In genomic region chr17:35849469-35850348, GRCh38 we compare ENCODE assay signal across 8 cellular contexts. TPM values are rescaled to one million over a fixed set of nuclear protein-coding genes. Genes with fewer than 3 reads are reported as not detected.
DNase-seq lines count a peak whose midpoint lies in the region; ATAC-seq and TF ChIP-seq lines count a peak whose summit lies in the region.

No MANE protein-coding gene starts in this region.

- H3K27me3 ChIP-seq in Peyer's patch (no peaks in the 10 kb centered on the region), psoas muscle (ENCODE audit: insufficient read depth in 3 of 3, low read length in 2 of 3) (no peaks in the 10 kb centered on the region)

- no peak overlapping the region for H3K27ac ChIP-seq in Peyer's patch
- no peak overlapping the region for H3K27ac ChIP-seq in psoas muscle

- no peak for TF ChIP-seq POLR2A in Peyer's patch (IDR thresholded peaks at IDR 0.05)

- intact Hi-C loops in psoas muscle (cut with DNase I) (no loop called here), posterior vena cava (cut with DNase I) (no loop called here)

- ATAC-seq in psoas muscle, result peak; percentile 46 to 65 (median 63)

- H3K4me1 ChIP-seq in Peyer's patch, result no peaks in the 10 kb centered on the region
- H3K4me1 ChIP-seq in psoas muscle, result no peaks in the 10 kb centered on the region

- H3K4me3 ChIP-seq in Jurkat, Clone E6-1 (ENCODE audit: low read length), result no peak overlapping the region
- H3K4me3 ChIP-seq in Peyer's patch (no peak overlapping the region), psoas muscle (no peak overlapping the region)

- TF ChIP-seq CTCF in Peyer's patch (IDR thresholded peaks at IDR 0.05) (peak; percentile 26 to 79 (median 76)), psoas muscle (IDR thresholded peaks at IDR 0.05) (peak; percentile 63)

- 79 to 82% (median 81%) methylated on average over 7 of the region's 7 CpGs for WGBS in psoas muscle, 3 donors

- H3K36me3 ChIP-seq in Peyer's patch (peaks cover 0 to 59% (median 0%) of the 10 kb centered on the region in 3 donors), psoas muscle (ENCODE audit: insufficient read depth in 1 of 2, low read depth in 1 of 2) (peaks cover 6 to 80% of the 10 kb centered on the region in 2 donors)

- H3K9me3 ChIP-seq in Peyer's patch, result no peaks in the 10 kb centered on the region
- no peaks in the 10 kb centered on the region for H3K9me3 ChIP-seq in psoas muscle

- DNase-seq in DMS153 (lab: John Stamatoyannopoulos, UW) (peak; percentile 29), Peyer's patch (peak in 2 of 3 donors; percentile 32 to 74), globus pallidus (ENCODE audit: low spot score) (peak; percentile 50), psoas muscle (no peak), posterior vena cava (ENCODE audit: low spot score) (no peak), T1000 (lab: John Stamatoyannopoulos, UW) (no peak)
- DNase-seq in Jurkat, Clone E6-1 (ENCODE audit: low read depth, low spot score), result peak; percentile 74
- DNase-seq in activated T-helper 9 cell treated with anti-CD3 and anti-CD28 coated beads, Interleukin-2, amount 50 U/mL, for 16 hours (ENCODE audit: low read depth), result peak; percentile 28

RNA-seq across cellular contexts. Expression of gene HEATR9, which starts 19.0 kb away (rescaled TPM):
- not detected for polyA plus RNA-seq in Jurkat, Clone E6-1 (2012; ENCODE audit: insufficient read depth, insufficient read length)
- total RNA-seq in Peyer's patch, result not detected
- not detected for total RNA-seq in psoas muscle
- not detected for polyA plus RNA-seq in psoas muscle
- not detected for total RNA-seq in posterior vena cava

RNA-seq across cellular contexts. Expression of gene CCL5, which starts 30.5 kb away (rescaled TPM):
- polyA plus RNA-seq in Jurkat, Clone E6-1 (2012; ENCODE audit: insufficient read depth, insufficient read length), result not detected
- 10 to 100 TPM in 1 of 4 donors, 1 to 10 TPM in 3; 5.8 to 13.8 (median 9.2) TPM for total RNA-seq in Peyer's patch
- total RNA-seq in psoas muscle, result 1 to 10 TPM in 3 of 4 donors, under 1 TPM in 1; 0.77 to 2.6 (median 1.6) TPM
- under 1 TPM; 0.38 to 0.42 (median 0.39) TPM for polyA plus RNA-seq in psoas muscle
- total RNA-seq in posterior vena cava, result 1 to 10 TPM; 2.1 to 3.2 TPM

RNA-seq across cellular contexts. Expression of gene TAF15, which starts 40.4 kb away (rescaled TPM):
- 336 TPM for polyA plus RNA-seq in Jurkat, Clone E6-1 (2012; ENCODE audit: insufficient read depth, insufficient read length)
- total RNA-seq in Peyer's patch, result 100 to 1,000 TPM in 1 of 4 donors, 10 to 100 TPM in 3; 51.1 to 119 (median 90.1) TPM
- total RNA-seq in psoas muscle, result 100 to 1,000 TPM; 101 to 141 (median 125) TPM
- polyA plus RNA-seq in psoas muscle, result 100 to 1,000 TPM in 1 of 3 donors, 10 to 100 TPM in 2; 51.9 to 105 (median 65.2) TPM
- 100 to 1,000 TPM; 121 to 129 TPM for total RNA-seq in posterior vena cava

RNA-seq across cellular contexts. Expression of gene MMP28, which starts 54.3 kb away (rescaled TPM):
- polyA plus RNA-seq in Jurkat, Clone E6-1 (2012; ENCODE audit: insufficient read depth, insufficient read length), result 4.5 TPM
- total RNA-seq in Peyer's patch, result 10 to 100 TPM in 3 of 4 donors, 1 to 10 TPM in 1; 3.3 to 85.3 (median 56.7) TPM
- 1 to 10 TPM in 1 of 4 donors, under 1 TPM in 3; 0.61 to 5.5 (median 0.70) TPM for total RNA-seq in psoas muscle
- 1 to 10 TPM; 1.7 to 3.7 (median 2.1) TPM for polyA plus RNA-seq in psoas muscle
- 10 to 100 TPM in 1 of 2 donors, 1 to 10 TPM in 1; 8.8 to 18.2 TPM for total RNA-seq in posterior vena cava

Comparison
In these comparisons a context has a peak if more than half of its experiments do, and no peak if none do; other contexts are left out.
1. DNase-seq: peak in DMS153 (single experiment), Jurkat, Clone E6-1 (single experiment), Peyer's patch (2 of 3), activated T-helper 9 cell treated with anti-CD3 and anti-CD28 coated beads, Interleukin-2, amount 50 U/mL, for 16 hours (single experiment) and globus pallidus (single experiment); none in psoas muscle (0 of 2), posterior vena cava (single experiment) and T1000 (single experiment).